ENCODE assay signal across 18 cellular contexts in genomic region chr10:1398626-1399410, GRCh38.
DNase-seq lines count a peak whose midpoint lies in the region; ATAC-seq and TF ChIP-seq lines count a peak whose summit lies in the region.
"Had no signal": no experiment of that assay in that cellular context is flagged by ENCODE, and none has a peak within 500 bp of the region (broad histone marks: within the 10 kb centered on the region; RNA-seq: fewer than 3 reads in every experiment).

No MANE protein-coding gene starts in this region.

- TF ChIP-seq EP300 in esophagus muscularis mucosa (IDR thresholded peaks at IDR 0.05): no peak

- H3K4me3 Mint-ChIP-seq in activated CD4-positive, alpha-beta memory T cell treated with anti-CD3 and anti-CD28 coated beads, Interleukin-2, amount 10 ng/mL, durations not matched to agents 7 days and 5 days: no peak overlapping the region
- no peak overlapping the region for H3K4me3 Mint-ChIP-seq in activated CD4-positive, alpha-beta memory T cell treated with anti-CD3 and anti-CD28 coated beads for 36 hours
- no peak overlapping the region for H3K4me3 Mint-ChIP-seq in activated CD8-positive, alpha-beta memory T cell treated with anti-CD3 and anti-CD28 coated beads, Interleukin-2, amount 10 ng/mL, durations not matched to agents 7 days and 5 days
- H3K4me3 Mint-ChIP-seq: CD14-positive monocyte had no signal

- H3K27me3 Mint-ChIP-seq in activated CD4-positive, alpha-beta memory T cell treated with anti-CD3 and anti-CD28 coated beads, Interleukin-2, amount 10 ng/mL, durations not matched to agents 7 days and 5 days: no peaks in the 10 kb centered on the region
- peaks cover 3% of the 10 kb centered on the region for H3K27me3 Mint-ChIP-seq in activated CD4-positive, alpha-beta memory T cell treated with anti-CD3 and anti-CD28 coated beads for 36 hours
- H3K27me3 Mint-ChIP-seq in activated CD8-positive, alpha-beta memory T cell treated with anti-CD3 and anti-CD28 coated beads, Interleukin-2, amount 10 ng/mL, durations not matched to agents 7 days and 5 days: no peaks in the 10 kb centered on the region

- DNase-seq in activated CD4-positive, alpha-beta memory T cell treated with anti-CD3 and anti-CD28 coated beads, Interleukin-2, amount 10 ng/mL, durations not matched to agents 7 days and 5 days: peak; percentile 7
- no peak for DNase-seq in activated CD4-positive, alpha-beta memory T cell treated with anti-CD3 and anti-CD28 coated beads for 36 hours
- peak; percentile 9 for DNase-seq in activated CD8-positive, alpha-beta memory T cell treated with anti-CD3 and anti-CD28 coated beads, Interleukin-2, amount 10 ng/mL, durations not matched to agents 7 days and 5 days
- DNase-seq in esophagus muscularis mucosa (ENCODE audit: extremely low spot score): peak; percentile 31
- DNase-seq in ureter (ENCODE audit: low spot score): peak; percentile 18
- no peak for DNase-seq in inferior parietal cortex (ENCODE audit: extremely low spot score)
- DNase-seq: DMS79 treated with DMSO at 0.1 percent for 48 hours, KBM-7, NCI-H1105 treated with DMSO at 0.1 percent for 48 hours, NCI-H1694 treated with DMSO at 0.1 percent for 48 hours, NCI-H510A treated with DMSO at 0.1 percent for 48 hours, NCI-H774, SHP77 had no signal

- H3K36me3 ChIP-seq in esophagus muscularis mucosa: no peaks in the 10 kb centered on the region

- peaks cover 0 to 52% (median 0%) of the 10 kb centered on the region in 4 donors for H3K27me3 ChIP-seq in esophagus muscularis mucosa

- no peaks in the 10 kb centered on the region for H3K4me1 Mint-ChIP-seq in activated CD4-positive, alpha-beta memory T cell treated with anti-CD3 and anti-CD28 coated beads, Interleukin-2, amount 10 ng/mL, durations not matched to agents 7 days and 5 days
- H3K4me1 Mint-ChIP-seq in activated CD4-positive, alpha-beta memory T cell treated with anti-CD3 and anti-CD28 coated beads for 36 hours (ENCODE audit: low read depth): no peaks in the 10 kb centered on the region
- H3K4me1 Mint-ChIP-seq in activated CD8-positive, alpha-beta memory T cell treated with anti-CD3 and anti-CD28 coated beads, Interleukin-2, amount 10 ng/mL, durations not matched to agents 7 days and 5 days: no peaks in the 10 kb centered on the region
- H3K4me1 Mint-ChIP-seq: CD14-positive monocyte had no signal

- POLR2A ChIA-PET in activated CD4-positive, alpha-beta memory T cell treated with anti-CD3 and anti-CD28 coated beads, Interleukin-2, amount 10 ng/mL, durations not matched to agents 7 days and 5 days (lab: Charles Lee): no interaction called here
- POLR2A ChIA-PET in activated CD4-positive, alpha-beta memory T cell treated with anti-CD3 and anti-CD28 coated beads for 36 hours (lab: Charles Lee): no interaction called here

- intact Hi-C loops in activated CD4-positive, alpha-beta memory T cell treated with anti-CD3 and anti-CD28 coated beads for 36 hours (cut with micrococcal nuclease): no loop called here
- intact Hi-C loops in esophagus muscularis mucosa (cut with DNase I): no loop called here

- H3K4me1 ChIP-seq in esophagus muscularis mucosa: no peaks in the 10 kb centered on the region

- no peaks in the 10 kb centered on the region for H3K9me3 Mint-ChIP-seq in activated CD4-positive, alpha-beta memory T cell treated with anti-CD3 and anti-CD28 coated beads, Interleukin-2, amount 10 ng/mL, durations not matched to agents 7 days and 5 days
- H3K9me3 Mint-ChIP-seq in activated CD4-positive, alpha-beta memory T cell treated with anti-CD3 and anti-CD28 coated beads for 36 hours: no peaks in the 10 kb centered on the region
- no peaks in the 10 kb centered on the region for H3K9me3 Mint-ChIP-seq in activated CD8-positive, alpha-beta memory T cell treated with anti-CD3 and anti-CD28 coated beads, Interleukin-2, amount 10 ng/mL, durations not matched to agents 7 days and 5 days (ENCODE audit: low read depth)

- H3K36me3 Mint-ChIP-seq in activated CD4-positive, alpha-beta memory T cell treated with anti-CD3 and anti-CD28 coated beads, Interleukin-2, amount 10 ng/mL, durations not matched to agents 7 days and 5 days (ENCODE audit: low read depth): no peaks in the 10 kb centered on the region
- H3K36me3 Mint-ChIP-seq in activated CD4-positive, alpha-beta memory T cell treated with anti-CD3 and anti-CD28 coated beads for 36 hours: no peaks in the 10 kb centered on the region
- H3K36me3 Mint-ChIP-seq in activated CD8-positive, alpha-beta memory T cell treated with anti-CD3 and anti-CD28 coated beads, Interleukin-2, amount 10 ng/mL, durations not matched to agents 7 days and 5 days: no peaks in the 10 kb centered on the region
- H3K36me3 Mint-ChIP-seq: CD14-positive monocyte had no signal

- H3K4me3 ChIP-seq in esophagus muscularis mucosa: no peak overlapping the region
- H3K4me3 ChIP-seq: SK-N-MC had no signal

- CTCF ChIA-PET in activated CD4-positive, alpha-beta memory T cell treated with anti-CD3 and anti-CD28 coated beads, Interleukin-2, amount 10 ng/mL, durations not matched to agents 7 days and 5 days (lab: Charles Lee): no interaction called here
- CTCF ChIA-PET in activated CD4-positive, alpha-beta memory T cell treated with anti-CD3 and anti-CD28 coated beads for 36 hours (lab: Charles Lee): no interaction called here
- CTCF ChIA-PET in activated CD8-positive, alpha-beta memory T cell treated with anti-CD3 and anti-CD28 coated beads, Interleukin-2, amount 10 ng/mL, durations not matched to agents 7 days and 5 days (lab: Charles Lee): no interaction called here

- no peak for TF ChIP-seq CTCF in esophagus muscularis mucosa (IDR thresholded peaks at IDR 0.05)

- no peaks in the 10 kb centered on the region for H3K9me3 ChIP-seq in esophagus muscularis mucosa

- no peak overlapping the region for H3K27ac ChIP-seq in esophagus muscularis mucosa (replicated peaks in 1 of 4)
- H3K27ac ChIP-seq: 22Rv1, SK-N-MC had no signal

- no peak overlapping the region for H3K27ac Mint-ChIP-seq in activated CD4-positive, alpha-beta memory T cell treated with anti-CD3 and anti-CD28 coated beads, Interleukin-2, amount 10 ng/mL, durations not matched to agents 7 days and 5 days
- no peak overlapping the region for H3K27ac Mint-ChIP-seq in activated CD4-positive, alpha-beta memory T cell treated with anti-CD3 and anti-CD28 coated beads for 36 hours
- no peak overlapping the region for H3K27ac Mint-ChIP-seq in activated CD8-positive, alpha-beta memory T cell treated with anti-CD3 and anti-CD28 coated beads, Interleukin-2, amount 10 ng/mL, durations not matched to agents 7 days and 5 days

- no peak for TF ChIP-seq POLR2A in esophagus muscularis mucosa (IDR thresholded peaks at IDR 0.05; ENCODE audit: low read depth)

- ATAC-seq in activated CD8-positive, alpha-beta memory T cell treated with anti-CD3 and anti-CD28 coated beads, Interleukin-2, amount 10 ng/mL, durations not matched to agents 7 days and 5 days: no peak
- no peak for ATAC-seq in GM19328 (IDR thresholded peaks at IDR 0.05; ENCODE audit: unreplicated experiment)
- ATAC-seq in HG03457 (IDR thresholded peaks at IDR 0.05; ENCODE audit: unreplicated experiment): no peak

- WGBS in esophagus muscularis mucosa: 91% methylated on average over 19 of the region's 19 CpGs

Comparison
In these comparisons a context has a peak if more than half of its experiments do, and no peak if none do; other contexts are left out.
1. DNase-seq: peak in activated CD4-positive, alpha-beta memory T cell treated with anti-CD3 and anti-CD28 coated beads, Interleukin-2, amount 10 ng/mL, durations not matched to agents 7 days and 5 days (single experiment), activated CD8-positive, alpha-beta memory T cell treated with anti-CD3 and anti-CD28 coated beads, Interleukin-2, amount 10 ng/mL, durations not matched to agents 7 days and 5 days (single experiment), esophagus muscularis mucosa (single experiment) and ureter (single experiment); none in activated CD4-positive, alpha-beta memory T cell treated with anti-CD3 and anti-CD28 coated beads for 36 hours (single experiment) and inferior parietal cortex (single experiment).